Comparison of ENCODE assay signal across 17 cellular contexts in the genomic region with DNA sequence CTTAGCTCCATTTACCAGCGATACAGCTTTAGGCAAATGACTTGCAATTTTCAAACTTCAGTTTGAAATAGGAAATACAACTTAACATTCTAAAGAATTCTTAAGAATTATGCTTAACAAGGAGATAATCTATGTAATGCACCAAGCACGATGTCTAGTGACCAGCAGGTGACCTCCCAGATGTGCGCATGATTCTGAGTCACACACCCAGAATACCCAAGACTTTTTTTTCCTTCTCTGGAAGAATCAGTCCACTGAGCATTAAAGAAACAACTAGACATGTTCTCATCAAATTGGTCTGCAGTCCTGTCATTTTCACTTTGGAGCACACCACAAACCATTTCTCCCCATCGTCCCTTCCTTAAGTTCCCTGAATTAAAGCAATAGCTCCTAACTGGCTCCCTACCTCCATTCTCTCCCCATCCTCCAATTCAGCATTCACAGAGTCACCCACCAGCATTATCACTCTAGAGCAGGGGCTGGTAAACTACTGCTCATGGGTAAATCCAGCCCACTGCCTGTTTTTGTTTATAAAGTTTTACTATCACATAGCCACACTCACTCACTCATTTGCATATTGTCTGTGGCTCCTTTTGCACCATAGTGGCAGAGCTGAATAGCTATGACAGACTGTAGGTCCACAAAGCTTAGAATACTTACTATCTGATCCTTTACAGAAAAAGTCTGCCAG. TPM values are rescaled to one million over a fixed set of nuclear protein-coding genes. Genes with fewer than 3 reads are reported as not detected.
DNase-seq lines count a peak whose midpoint lies in the region; ATAC-seq and TF ChIP-seq lines count a peak whose summit lies in the region.
"Had no signal": no experiment of that assay in that cellular context is flagged by ENCODE, and none has a peak within 500 bp of the region (broad histone marks: within the 10 kb centered on the region; RNA-seq: fewer than 3 reads in every experiment).

No MANE protein-coding gene starts in this region.

- H3K27ac ChIP-seq in fibroblast of lung (ENCODE audit: insufficient read depth, low read length) = peak overlapping the region; percentile 20

- H3K9me3 ChIP-seq in fibroblast of lung (ENCODE audit: control insufficient read depth, insufficient read depth, low read depth, low read length) = no peaks in the 10 kb centered on the region

- no peak overlapping the region for H2AFZ ChIP-seq in fibroblast of lung (ENCODE audit: low read length)

- H3K4me3 ChIP-seq in fibroblast of lung (replicated peaks in 1 of 4; ENCODE audit: control extremely low read depth in 1 of 4, insufficient read depth in 1 of 4, low read depth in 3 of 4, low read length in 4 of 4) = no peak overlapping the region

- POLR2A ChIA-PET in GM10248 (lab: Yijun Ruan, JAX) = no interaction called here

- H3K36me3 ChIP-seq in fibroblast of lung (ENCODE audit: control insufficient read depth, insufficient read depth, low read length) = peaks cover 4% of the 10 kb centered on the region

- ATAC-seq in SK-N-SH treated with all-trans-retinoic acid at 6 μM for 48 hours (peak; percentile 58), GM19035 (IDR thresholded peaks at IDR 0.05; ENCODE audit: unreplicated experiment) (no peak), HG02623 (IDR thresholded peaks at IDR 0.05; ENCODE audit: unreplicated experiment) (no peak)
- ATAC-seq: stimulated activated memory B cell treated with anti-CD40 and anti-IgM and Interleukin-4, amounts not matched to agents 10 μg/mL and 1 μg/mL and 100 μg/mL, for 72 hours had no signal

- H3K9ac ChIP-seq in fibroblast of lung (ENCODE audit: insufficient read depth, low read length) = no peak overlapping the region

- H3K27me3 ChIP-seq in fibroblast of lung (ENCODE audit: control insufficient read depth, insufficient read depth, low read length) = no peaks in the 10 kb centered on the region

- no peak for TF ChIP-seq CTCF in fibroblast of lung (conservative IDR thresholded peaks at IDR 0.05 in 1 of 2, IDR thresholded peaks at IDR 0.05 in 1 of 2; ENCODE audit: low read depth in 1 of 2, low read length in 2 of 2)
- no peak for TF ChIP-seq CTCF in GM10248 (IDR thresholded peaks at IDR 0.05; ENCODE audit: control extremely low read depth, extremely low read depth, low read depth, missing control alignments)

- peaks cover 8% of the 10 kb centered on the region for H3K4me1 ChIP-seq in fibroblast of lung (ENCODE audit: control insufficient read depth, extremely low read depth, insufficient read depth, low read length)

- H3K79me2 ChIP-seq in fibroblast of lung (ENCODE audit: control insufficient read depth, insufficient read depth, low read length) = peaks cover 40% of the 10 kb centered on the region

- CTCF ChIA-PET in GM10248 (lab: Yijun Ruan, JAX) = interaction anchor here (1.3 kb wide), 1 partner anchor 9 kb away, joined by 3 read pairs; no protein-coding TSS in a partner anchor

- H3K4me2 ChIP-seq in fibroblast of lung (ENCODE audit: extremely low read depth, insufficient read depth, low read length) = no peak overlapping the region

- peak; percentile 76 for DNase-seq in ELR (ENCODE audit: low read depth)
- DNase-seq in fibroblast of lung (ENCODE audit: low read depth in 2 of 2) = peak; percentile 57 to 95
- peak; percentile 90 for DNase-seq in renal cortical epithelial cell (ENCODE audit: low read depth)
- DNase-seq in inferior parietal cortex (ENCODE audit: extremely low spot score) = no peak
- DNase-seq in GM10248 (ENCODE audit: extremely low spot score) = no peak
- DNase-seq: activated CD4-positive, CD25-positive, alpha-beta regulatory T cell; GF-D8; kidney; NCI-H446; stimulated activated CD4-positive, alpha-beta T cell treated with anti-CD3 and anti-CD28 coated beads, Interleukin-4, amount 100 ng/mL, for 24 hours had no signal

- H4K20me1 ChIP-seq in fibroblast of lung (ENCODE audit: control insufficient read depth, extremely low read depth, insufficient read depth, low read length) = no peaks in the 10 kb centered on the region

TF ChIP-seq in SK-N-SH treated with all-trans-retinoic acid at 6 μM for 48 hours, 23 proteins besides CTCF, POLR2A, EP300 and RAD21:
- TF ChIP-seq, protein P1, sequence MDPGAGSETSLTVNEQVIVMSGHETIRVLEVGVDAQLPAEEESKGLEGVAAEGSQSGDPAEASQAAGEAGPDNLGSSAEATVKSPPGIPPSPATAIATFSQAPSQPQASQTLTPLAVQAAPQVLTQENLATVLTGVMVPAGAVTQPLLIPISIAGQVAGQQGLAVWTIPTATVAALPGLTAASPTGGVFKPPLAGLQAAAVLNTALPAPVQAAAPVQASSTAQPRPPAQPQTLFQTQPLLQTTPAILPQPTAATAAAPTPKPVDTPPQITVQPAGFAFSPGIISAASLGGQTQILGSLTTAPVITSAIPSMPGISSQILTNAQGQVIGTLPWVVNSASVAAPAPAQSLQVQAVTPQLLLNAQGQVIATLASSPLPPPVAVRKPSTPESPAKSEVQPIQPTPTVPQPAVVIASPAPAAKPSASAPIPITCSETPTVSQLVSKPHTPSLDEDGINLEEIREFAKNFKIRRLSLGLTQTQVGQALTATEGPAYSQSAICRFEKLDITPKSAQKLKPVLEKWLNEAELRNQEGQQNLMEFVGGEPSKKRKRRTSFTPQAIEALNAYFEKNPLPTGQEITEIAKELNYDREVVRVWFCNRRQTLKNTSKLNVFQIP (CRISPR knock-in tag; IDR thresholded peaks at IDR 0.05; ENCODE audit: borderline replicate concordance, low read depth) = no peak
- TF ChIP-seq ZFP30 (CRISPR knock-in tag; IDR thresholded peaks at IDR 0.05) = no peak
- TF ChIP-seq, protein P2, sequence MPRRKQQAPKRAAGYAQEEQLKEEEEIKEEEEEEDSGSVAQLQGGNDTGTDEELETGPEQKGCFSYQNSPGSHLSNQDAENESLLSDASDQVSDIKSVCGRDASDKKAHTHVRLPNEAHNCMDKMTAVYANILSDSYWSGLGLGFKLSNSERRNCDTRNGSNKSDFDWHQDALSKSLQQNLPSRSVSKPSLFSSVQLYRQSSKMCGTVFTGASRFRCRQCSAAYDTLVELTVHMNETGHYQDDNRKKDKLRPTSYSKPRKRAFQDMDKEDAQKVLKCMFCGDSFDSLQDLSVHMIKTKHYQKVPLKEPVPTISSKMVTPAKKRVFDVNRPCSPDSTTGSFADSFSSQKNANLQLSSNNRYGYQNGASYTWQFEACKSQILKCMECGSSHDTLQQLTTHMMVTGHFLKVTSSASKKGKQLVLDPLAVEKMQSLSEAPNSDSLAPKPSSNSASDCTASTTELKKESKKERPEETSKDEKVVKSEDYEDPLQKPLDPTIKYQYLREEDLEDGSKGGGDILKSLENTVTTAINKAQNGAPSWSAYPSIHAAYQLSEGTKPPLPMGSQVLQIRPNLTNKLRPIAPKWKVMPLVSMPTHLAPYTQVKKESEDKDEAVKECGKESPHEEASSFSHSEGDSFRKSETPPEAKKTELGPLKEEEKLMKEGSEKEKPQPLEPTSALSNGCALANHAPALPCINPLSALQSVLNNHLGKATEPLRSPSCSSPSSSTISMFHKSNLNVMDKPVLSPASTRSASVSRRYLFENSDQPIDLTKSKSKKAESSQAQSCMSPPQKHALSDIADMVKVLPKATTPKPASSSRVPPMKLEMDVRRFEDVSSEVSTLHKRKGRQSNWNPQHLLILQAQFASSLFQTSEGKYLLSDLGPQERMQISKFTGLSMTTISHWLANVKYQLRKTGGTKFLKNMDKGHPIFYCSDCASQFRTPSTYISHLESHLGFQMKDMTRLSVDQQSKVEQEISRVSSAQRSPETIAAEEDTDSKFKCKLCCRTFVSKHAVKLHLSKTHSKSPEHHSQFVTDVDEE (CRISPR knock-in tag; IDR thresholded peaks at IDR 0.05) = no peak
- TF ChIP-seq RARB (CRISPR knock-in tag; IDR thresholded peaks at IDR 0.05) = no peak
- TF ChIP-seq SNAI2 (CRISPR knock-in tag; IDR thresholded peaks at IDR 0.05) = no peak
- no peak for TF ChIP-seq CSDC2 (CRISPR knock-in tag; IDR thresholded peaks at IDR 0.05)
- TF ChIP-seq GLIS3 (CRISPR knock-in tag; IDR thresholded peaks at IDR 0.05) = no peak

RNA-seq across cellular contexts. Expression of a gene that starts 13.2 kb away (rescaled TPM):
- total RNA-seq in fibroblast of lung (16.2 and 31.7 TPM in 2 replicates), renal cortical epithelial cell (82.8 and 202 TPM in 2 replicates)
- 10.0 and 22.8 TPM in 2 replicates for polyA plus RNA-seq in fibroblast of lung
- polyA plus RNA-seq in fibroblast of lung (2012) = 26.6 and 45.3 TPM in 2 replicates
- 54.7 and 80.7 TPM in 2 replicates for polyA minus RNA-seq in fibroblast of lung (ENCODE audit: low replicate concordance)
- total RNA-seq: OCI-LY7 had no signal
- polyA plus RNA-seq: CD14-positive monocyte, IgD-negative memory B cell had no signal

Comparison
In these comparisons a context has a peak if more than half of its experiments do, and no peak if none do; other contexts are left out.
1. DNase-seq: peak in ELR (single experiment), fibroblast of lung (2 of 2) and renal cortical epithelial cell (single experiment); none in inferior parietal cortex (single experiment) and GM10248 (single experiment).